Comparison of ENCODE assay signal across 23 cellular contexts in the genomic region with DNA sequence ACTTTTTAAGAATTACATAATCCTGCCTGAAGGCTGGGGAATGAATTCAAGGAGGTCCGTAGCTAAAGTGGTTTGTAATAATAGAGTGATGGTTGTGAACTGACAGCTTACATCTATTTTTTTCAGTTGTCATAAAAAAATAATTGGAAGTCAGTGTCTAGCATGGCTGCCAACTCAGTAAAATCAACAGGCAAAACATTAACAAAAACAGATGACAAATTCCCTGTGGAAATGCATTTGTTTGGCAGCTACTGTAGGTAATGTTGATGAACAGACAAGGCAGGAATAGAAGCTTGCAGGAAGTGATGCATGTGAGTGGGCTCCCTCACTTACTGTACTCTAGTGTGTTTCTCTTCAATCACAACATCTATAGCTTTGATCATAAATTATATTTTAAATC.
"Had no signal": no experiment of that assay in that cellular context is flagged by ENCODE, and none has a peak within 500 bp of the region (broad histone marks: within the 10 kb centered on the region; RNA-seq: fewer than 3 reads in every experiment).

No MANE protein-coding gene starts in this region.

- DNase-seq: activated CD4-positive, alpha-beta memory T cell treated with anti-CD3 and anti-CD28 coated beads for 36 hours; activated CD4-positive, alpha-beta T cell treated with anti-CD3 and anti-CD28 coated beads, Interleukin-2, amount 10 ng/mL, durations not matched to agents 24 days and 14 days; activated CD4-positive, CD25-positive, alpha-beta regulatory T cell treated with anti-CD3 and anti-CD28 coated beads, Interleukin-2, amount 50 U/mL, for 72 hours; activated CD8-positive, alpha-beta memory T cell treated with anti-CD3 and anti-CD28 coated beads, Interleukin-2, amount 50 U/mL, for 4 hours; activated effector memory CD4-positive, alpha-beta T cell treated with anti-CD3 and anti-CD28 coated beads, Interleukin-2, amount 50 U/mL, for 16 hours; activated naive CD4-positive, alpha-beta T cell treated with anti-CD3 and anti-CD28 coated beads for 36 hours; activated naive CD8-positive, alpha-beta T cell treated with anti-CD3 and anti-CD28 coated beads for 36 hours; activated T-cell treated with anti-CD3 and anti-CD28 coated beads, Interleukin-2, amount 50 U/mL, for 1 hour; adrenal gland; cortex of kidney; effector memory CD8-positive, alpha-beta T cell; erythroblast; gastrocnemius medialis; hippocampal formation; left cardiac atrium; left ventricle myocardium superior; small intestine; stimulated activated CD4-positive, alpha-beta T cell treated with anti-CD3 and anti-CD28 coated beads, Interleukin-4, amount 100 ng/mL, for 24 hours; trophoblast cell; uterus had no signal

- ATAC-seq: effector memory CD8-positive, alpha-beta T cell; gastrocnemius medialis; left cardiac atrium; left ventricle myocardium superior; sciatic nerve; stimulated activated effector memory CD8-positive, alpha-beta T cell treated with anti-CD3 and anti-CD28 coated beads, Interleukin-12 subunit alpha, Interleukin-12 subunit beta, amount 100 ng/mL, for 72 hours had no signal

- FAIRE-seq: keratinocyte, small intestine had no signal
